11 cellular contexts compared by ENCODE assay signal in the genomic region with DNA sequence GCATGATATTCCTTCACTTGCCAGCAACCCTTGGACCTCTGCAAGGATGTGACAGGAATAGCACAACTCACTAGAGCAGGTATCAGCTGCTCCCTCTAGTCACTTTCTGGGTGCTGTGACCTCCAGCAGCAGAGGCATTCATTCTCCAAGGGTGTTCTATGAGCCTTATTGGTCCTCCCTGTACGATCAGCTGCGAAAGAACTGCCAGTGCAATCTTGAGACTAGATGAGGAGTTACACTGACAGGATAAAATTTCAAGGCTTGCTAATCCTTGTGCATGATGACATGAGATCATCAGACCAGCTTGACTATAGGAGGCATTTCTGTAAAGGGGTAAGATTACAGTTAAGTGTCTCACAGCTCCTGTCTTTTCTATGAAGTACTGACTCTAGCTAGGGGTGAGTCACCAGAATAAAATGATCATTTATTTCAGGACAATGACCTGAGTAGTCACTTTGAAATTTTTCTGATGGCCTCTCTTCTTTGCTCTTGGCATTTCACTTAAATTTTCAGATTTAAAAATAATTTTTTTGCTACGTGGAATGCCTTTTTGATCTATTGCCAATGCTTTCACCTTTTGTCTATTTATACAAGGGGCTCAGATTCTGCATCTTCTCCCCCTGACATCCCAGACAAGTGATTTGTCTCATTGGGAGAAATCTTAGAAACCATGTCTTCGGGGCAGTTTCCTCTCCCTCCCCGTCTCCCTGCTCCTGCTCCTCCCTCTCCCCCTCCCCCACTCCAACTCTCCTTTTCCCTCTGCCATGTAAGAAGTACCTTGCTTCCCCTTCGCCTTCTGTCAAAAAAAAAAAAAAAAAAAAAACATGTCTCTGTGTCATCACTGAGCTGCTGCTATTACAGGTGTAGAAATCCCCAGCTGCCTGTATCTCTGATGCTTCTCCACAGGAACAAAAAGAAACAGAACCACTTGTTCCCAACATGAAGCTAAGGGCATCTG. TPM values are rescaled to one million over a fixed set of nuclear protein-coding genes. Genes with fewer than 3 reads are reported as not detected.
DNase-seq lines count a peak whose midpoint lies in the region; ATAC-seq and TF ChIP-seq lines count a peak whose summit lies in the region.
"Had no signal": no experiment of that assay in that cellular context is flagged by ENCODE, and none has a peak within 500 bp of the region (broad histone marks: within the 10 kb centered on the region; RNA-seq: fewer than 3 reads in every experiment).

No MANE protein-coding gene starts in this region.

- peaks cover 21% of the 10 kb centered on the region for H3K4me1 Mint-ChIP-seq in type B pancreatic cell (ENCODE audit: unreplicated experiment)

- no peak overlapping the region for H3K4me3 Mint-ChIP-seq in type B pancreatic cell

- peaks cover 0 to 12% (median 0%) of the 10 kb centered on the region in 9 donors for H3K4me1 ChIP-seq in heart right ventricle
- H3K4me1 ChIP-seq in spleen = no peaks in the 10 kb centered on the region
- H3K4me1 ChIP-seq in Peyer's patch = no peaks in the 10 kb centered on the region

- peaks cover 0 to 95% (median 10%) of the 10 kb centered on the region in 9 donors for H3K36me3 ChIP-seq in heart right ventricle
- H3K36me3 ChIP-seq in spleen = peaks cover 0 to 14% (median 0%) of the 10 kb centered on the region in 6 donors
- H3K36me3 ChIP-seq in Peyer's patch = peaks cover 0 to 19% (median 0%) of the 10 kb centered on the region in 3 donors
- H3K36me3 ChIP-seq: thoracic aorta had no signal

- H3K27ac ChIP-seq in heart right ventricle (peak overlapping the region in 4 of 10 donors; percentile 13 to 27 (median 22)), spleen (no peak overlapping the region), Peyer's patch (no peak overlapping the region)

- WGBS in heart right ventricle, 2 donors = 69 to 72% methylated on average over 6 of the region's 6 CpGs
- 83 to 93% (median 86%) methylated on average over 6 of the region's 6 CpGs for WGBS in spleen, 5 donors

- intact Hi-C loops in heart right ventricle (cut with DNase I) (loop anchor here in 1 of 10 donors (10.0 kb wide), 1 partner anchor 131 kb away; no protein-coding TSS in a partner anchor), spleen (cut with DNase I; ENCODE audit: low total_unique reads) (no loop called here)

- DNase-seq in NCI-H1436 (lab: John Stamatoyannopoulos, UW) (peak; percentile 18), NCI-H1436 treated with DMSO at 0.1 percent for 48 hours (lab: John Stamatoyannopoulos, UW) (no peak), SW480 (ENCODE audit: low spot score) (peak; percentile 15), heart right ventricle (no peak), type B pancreatic cell (ENCODE audit: extremely low spot score, unreplicated experiment) (no peak), spleen (no peak), Peyer's patch (no peak)
- no peak for DNase-seq in activated effector memory CD4-positive, alpha-beta T cell treated with Interleukin-2 at 50 U/mL for 16 hours
- DNase-seq: 8988T, MM.1S had no signal

- no peak overlapping the region for H3K4me3 ChIP-seq in heart right ventricle
- no peak overlapping the region for H3K4me3 ChIP-seq in spleen
- H3K4me3 ChIP-seq in Peyer's patch = no peak overlapping the region
- H3K4me3 ChIP-seq: thoracic aorta had no signal

- TF ChIP-seq CTCF in heart right ventricle (IDR thresholded peaks at IDR 0.05) (no peak), type B pancreatic cell (conservative IDR thresholded peaks at IDR 0.05) (no peak), spleen (IDR thresholded peaks at IDR 0.05 in 8 of 11, conservative IDR thresholded peaks at IDR 0.05 in 3 of 11) (no peak), Peyer's patch (IDR thresholded peaks at IDR 0.05) (no peak)

- H3K9me3 ChIP-seq in heart right ventricle (no peaks in the 10 kb centered on the region), spleen (no peaks in the 10 kb centered on the region), Peyer's patch (no peaks in the 10 kb centered on the region)
- H3K9me3 ChIP-seq: thoracic aorta had no signal

- TF ChIP-seq POLR2A in spleen (IDR thresholded peaks at IDR 0.05) = no peak
- TF ChIP-seq POLR2A in Peyer's patch (IDR thresholded peaks at IDR 0.05) = no peak

- H3K27me3 Mint-ChIP-seq in type B pancreatic cell = no peaks in the 10 kb centered on the region

- peaks cover 55% of the 10 kb centered on the region for H3K36me3 Mint-ChIP-seq in type B pancreatic cell

- H3K27me3 ChIP-seq in heart right ventricle (no peaks in the 10 kb centered on the region), spleen (replicated peaks in 1 of 7) (no peaks in the 10 kb centered on the region), Peyer's patch (no peaks in the 10 kb centered on the region)

- H3K27ac Mint-ChIP-seq in type B pancreatic cell = peak overlapping the region; percentile 60

- peak; percentile 34 to 81 (median 70) for ATAC-seq in heart right ventricle

- no peaks in the 10 kb centered on the region for H3K9me3 Mint-ChIP-seq in type B pancreatic cell

RNA-seq across cellular contexts. Expression of a gene that starts 49.2 kb away (rescaled TPM):
- total RNA-seq in heart right ventricle (1 to 10 TPM in 8 of 10 donors, under 1 TPM in 2; 0.85 to 5.7 (median 2.3) TPM), type B pancreatic cell (ENCODE audit: low replicate concordance) (3.6 and 17.1 TPM in 2 replicates), spleen (10 to 100 TPM; 27.3 to 55.1 (median 38.2) TPM), Peyer's patch (1 to 10 TPM; 3.0 to 9.1 (median 4.5) TPM)
- polyA plus RNA-seq in heart right ventricle (1 to 10 TPM; 1.6 to 2.6 TPM), spleen (10 to 100 TPM in 2 of 3 donors, 1 to 10 TPM in 1; 9.5 to 15.2 (median 13.5) TPM)

Comparison
In these comparisons a context has a peak if more than half of its experiments do, and no peak if none do; other contexts are left out.
1. DNase-seq: peak in NCI-H1436 (single experiment) and SW480 (single experiment); none in NCI-H1436 treated with DMSO at 0.1 percent for 48 hours (single experiment), heart right ventricle (0 of 2), type B pancreatic cell (single experiment), activated effector memory CD4-positive, alpha-beta T cell treated with Interleukin-2 at 50 U/mL for 16 hours (single experiment), spleen (single experiment) and Peyer's patch (0 of 3).